18 cellular contexts compared by ENCODE assay signal in genomic region chr13:72537782-72538181, GRCh38.
"Had no signal": no experiment of that assay in that cellular context is flagged by ENCODE, and none has a peak within 500 bp of the region (broad histone marks: within the 10 kb centered on the region; RNA-seq: fewer than 3 reads in every experiment).

No MANE protein-coding gene starts in this region.

- H3K27me3 Mint-ChIP-seq: stimulated activated naive CD8-positive, alpha-beta T cell treated with anti-CD3 and anti-CD28 coated beads, Interleukin-15, amount 100 ng/mL, for 72 hours had no signal

- H3K4me3 Mint-ChIP-seq: natural killer cell; neural crest cell; stimulated activated naive CD8-positive, alpha-beta T cell treated with anti-CD3 and anti-CD28 coated beads, Interleukin-15, amount 100 ng/mL, for 72 hours; type B pancreatic cell had no signal

- H3K9me3 ChIP-seq: neutrophil, pancreas, suprapubic skin had no signal

- H3K27ac ChIP-seq: dorsolateral prefrontal cortex, neutrophil, pancreas, suprapubic skin had no signal

- H3K4me3 ChIP-seq: suprapubic skin had no signal

- DNase-seq: cerebellar nuclear complex; dorsolateral prefrontal cortex; effector CD4-positive, alpha-beta T cell; mesendoderm; natural killer cell; pancreas; retina; small intestine; stimulated activated CD4-positive, alpha-beta T cell treated with anti-CD3 and anti-CD28 coated beads, Interleukin-12 subunit alpha, Interleukin-12 subunit beta, amount 100 ng/mL, for 4 hours; stimulated activated CD4-positive, alpha-beta T cell treated with anti-CD3 and anti-CD28 coated beads, Interleukin-1b, Interleukin-23, amount 100 ng/mL, for 48 hours; stimulated activated CD4-positive, alpha-beta T cell treated with anti-CD3 and anti-CD28 coated beads, Interleukin-4, amount 100 ng/mL, for 1 hour; stimulated activated CD8-positive, alpha-beta memory T cell treated with anti-CD3 and anti-CD28 coated beads, Interleukin-4, amount 100 ng/mL, for 48 hours; stimulated activated naive CD4-positive, alpha-beta T cell; stimulated activated naive CD8-positive, alpha-beta T cell treated with anti-CD3 and anti-CD28 coated beads, Interleukin-15, amount 100 ng/mL, for 72 hours had no signal

- H3K27ac Mint-ChIP-seq: natural killer cell; stimulated activated naive CD8-positive, alpha-beta T cell treated with anti-CD3 and anti-CD28 coated beads, Interleukin-15, amount 100 ng/mL, for 72 hours; type B pancreatic cell had no signal

- H3K4me1 Mint-ChIP-seq: natural killer cell; stimulated activated naive CD8-positive, alpha-beta T cell treated with anti-CD3 and anti-CD28 coated beads, Interleukin-15, amount 100 ng/mL, for 72 hours had no signal

- H3K9me3 Mint-ChIP-seq: neural crest cell; stimulated activated naive CD8-positive, alpha-beta T cell treated with anti-CD3 and anti-CD28 coated beads, Interleukin-15, amount 100 ng/mL, for 72 hours; type B pancreatic cell had no signal

- H3K27me3 ChIP-seq: neutrophil, pancreas, suprapubic skin had no signal

- H3K36me3 Mint-ChIP-seq: natural killer cell, type B pancreatic cell had no signal

- ATAC-seq: natural killer cell; stimulated activated naive CD8-positive, alpha-beta T cell treated with anti-CD3 and anti-CD28 coated beads, Interleukin-15, amount 100 ng/mL, for 72 hours had no signal

- H3K4me1 ChIP-seq: suprapubic skin had no signal

- H3K36me3 ChIP-seq: neutrophil, pancreas, suprapubic skin had no signal
